Comparison of ENCODE assay signal across 8 cellular contexts in genomic region chr14:92783813-92784431, GRCh38. TPM values are rescaled to one million over a fixed set of nuclear protein-coding genes. Genes with fewer than 3 reads are reported as not detected.
DNase-seq lines count a peak whose midpoint lies in the region; ATAC-seq and TF ChIP-seq lines count a peak whose summit lies in the region.

No MANE protein-coding gene starts in this region.

- TF ChIP-seq CTCF in epithelial cell of proximal tubule (conservative IDR thresholded peaks at IDR 0.05; ENCODE audit: low read depth, low read length), result peak; percentile 60

- H3K36me3 ChIP-seq in naive thymus-derived CD4-positive, alpha-beta T cell (ENCODE audit: control insufficient read depth in 2 of 3, insufficient read depth in 3 of 3, low read length in 3 of 3), result no peaks in the 10 kb centered on the region

- H3K4me1 ChIP-seq in naive thymus-derived CD4-positive, alpha-beta T cell (ENCODE audit: control insufficient read depth in 2 of 2, insufficient read depth in 2 of 2, low read length in 2 of 2), result no peaks in the 10 kb centered on the region

- no peaks in the 10 kb centered on the region for H3K9me3 ChIP-seq in naive thymus-derived CD4-positive, alpha-beta T cell (ENCODE audit: control insufficient read depth in 2 of 3, low read length in 3 of 3)

- peaks cover 0 to 5% (median 3%) of the 10 kb centered on the region in 11 donors for H3K9me3 Mint-ChIP-seq in naive thymus-derived CD4-positive, alpha-beta T cell

- peaks cover 0 to 20% (median 0%) of the 10 kb centered on the region in 7 donors for H3K4me1 Mint-ChIP-seq in naive thymus-derived CD4-positive, alpha-beta T cell

- no peaks in the 10 kb centered on the region for H3K27me3 ChIP-seq in naive thymus-derived CD4-positive, alpha-beta T cell (ENCODE audit: control insufficient read depth in 2 of 2, insufficient read depth in 2 of 2, low read length in 2 of 2)

- peak; percentile 48 for ATAC-seq in GM21825 (IDR thresholded peaks at IDR 0.05; ENCODE audit: unreplicated experiment)
- ATAC-seq in naive thymus-derived CD4-positive, alpha-beta T cell, result peak; percentile 81
- no peak for ATAC-seq in GM21367 (IDR thresholded peaks at IDR 0.05; ENCODE audit: unreplicated experiment)
- ATAC-seq in HG03280 (IDR thresholded peaks at IDR 0.05; ENCODE audit: unreplicated experiment), result no peak

- no peak overlapping the region for H3K27ac ChIP-seq in naive thymus-derived CD4-positive, alpha-beta T cell (ENCODE audit: low read depth, low read length)

- H3K36me3 Mint-ChIP-seq in naive thymus-derived CD4-positive, alpha-beta T cell, result no peaks in the 10 kb centered on the region

- H3K4me3 Mint-ChIP-seq in naive thymus-derived CD4-positive, alpha-beta T cell, result no peak overlapping the region

- peaks cover 0 to 4% (median 0%) of the 10 kb centered on the region in 5 donors for H3K27me3 Mint-ChIP-seq in naive thymus-derived CD4-positive, alpha-beta T cell

- no peak overlapping the region for H3K4me3 ChIP-seq in epithelial cell of proximal tubule (ENCODE audit: low read depth, low read length)
- no peak overlapping the region for H3K4me3 ChIP-seq in naive thymus-derived CD4-positive, alpha-beta T cell (ENCODE audit: low read length)

- no peak overlapping the region for H3K27ac Mint-ChIP-seq in naive thymus-derived CD4-positive, alpha-beta T cell

- DNase-seq in DMS79 (lab: John Stamatoyannopoulos, UW), result peak; percentile 41
- peak; percentile 62 for DNase-seq in NCI-H146 treated with DMSO at 0.1 percent for 48 hours (lab: John Stamatoyannopoulos, UW; ENCODE audit: unreplicated experiment)
- peak; percentile 88 for DNase-seq in SW480 (ENCODE audit: low spot score)
- no peak for DNase-seq in epithelial cell of proximal tubule (ENCODE audit: low read depth)
- DNase-seq in naive thymus-derived CD4-positive, alpha-beta T cell, result peak in 7 of 9 donors; percentile 31 to 65 (median 47)

- CTCF ChIA-PET in naive thymus-derived CD4-positive, alpha-beta T cell (lab: Charles Lee), result interaction anchor here (0.6 to 2.7 kb wide), 5 partner anchors 66 to 1361 kb away, joined by 3 to 21 read pairs (median 8); no protein-coding TSS in a partner anchor

- intact Hi-C loops in naive thymus-derived CD4-positive, alpha-beta T cell (cut with micrococcal nuclease), result loop anchor here (1.0 to 5.0 kb wide), 4 partner anchors 33 to 167 kb away; partner anchors contain the start of gene LGMN (in 1 of the 2)

- POLR2A ChIA-PET in naive thymus-derived CD4-positive, alpha-beta T cell (lab: Charles Lee), result no interaction called here

RNA-seq across cellular contexts. Expression of gene GOLGA5, which starts 10.2 kb away (rescaled TPM):
- total RNA-seq in epithelial cell of proximal tubule, result 23.4 and 25.0 TPM in 2 replicates
- total RNA-seq in naive thymus-derived CD4-positive, alpha-beta T cell, result 10 to 100 TPM in 4 of 5 experiments, 1 to 10 TPM in 1; 9.7 to 25.8 (median 23.5) TPM
- polyA plus RNA-seq in naive thymus-derived CD4-positive, alpha-beta T cell, result 10 to 100 TPM; 17.6 to 27.9 TPM

RNA-seq across cellular contexts. Expression of gene LGMN, which starts 35.5 kb away (rescaled TPM):
- total RNA-seq in epithelial cell of proximal tubule, result 35.7 and 63.5 TPM in 2 replicates
- total RNA-seq in naive thymus-derived CD4-positive, alpha-beta T cell, result 10 to 100 TPM in 3 of 5 experiments, 1 to 10 TPM in 2; 8.7 to 28.7 (median 10.1) TPM
- polyA plus RNA-seq in naive thymus-derived CD4-positive, alpha-beta T cell, result 10 to 100 TPM; 25.2 to 26.4 TPM

Comparison
In these comparisons a context has a peak if more than half of its experiments do, and no peak if none do; other contexts are left out.
1. ATAC-seq: peak in GM21825 (single experiment) and naive thymus-derived CD4-positive, alpha-beta T cell (single experiment); none in GM21367 (single experiment) and HG03280 (single experiment).